Comparison of ENCODE assay signal across 35 cellular contexts in the genomic region with DNA sequence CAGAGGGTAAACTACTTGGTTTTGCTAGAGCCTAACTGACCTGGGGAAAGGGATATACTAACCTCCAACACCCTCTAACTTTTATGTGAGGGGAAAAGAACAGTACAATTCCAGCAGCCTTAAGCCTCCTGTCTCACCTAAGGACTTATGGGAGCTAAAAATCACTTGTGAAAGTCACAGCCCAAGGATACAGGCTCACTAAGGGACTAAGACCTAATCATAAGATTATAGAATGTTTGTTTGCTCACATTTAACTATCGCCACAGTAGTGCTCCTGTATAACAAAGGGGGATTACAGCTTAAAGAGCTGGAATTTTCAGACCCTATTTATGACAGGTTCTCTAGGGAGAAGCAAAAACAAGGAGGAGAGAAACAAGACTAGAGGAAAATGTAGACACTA.
"Had no signal": no experiment of that assay in that cellular context is flagged by ENCODE, and none has a peak within 500 bp of the region (broad histone marks: within the 10 kb centered on the region; RNA-seq: fewer than 3 reads in every experiment).

No MANE protein-coding gene starts in this region.

- H3K27me3 ChIP-seq: MG63 had no signal

- DNase-seq: Karpas-422, Kasumi-1, MG63, MM.1S, MV-4-11, NCI-H1048, NCI-H1092, NCI-H1092 treated with DMSO at 0.1 percent for 48 hours, NCI-H1105, NCI-H1105 treated with DMSO at 0.1 percent for 48 hours, NCI-H1417, NCI-H1417 treated with DMSO at 0.1 percent for 48 hours, NCI-H1436, NCI-H1436 treated with DMSO at 0.1 percent for 48 hours, NCI-H146, NCI-H1694, NCI-H1694 treated with DMSO at 0.1 percent for 48 hours, NCI-H187, NCI-H187 treated with DMSO at 0.1 percent for 48 hours, NCI-H1930, NCI-H2029, NCI-H2029 treated with DMSO at 0.1 percent for 48 hours, NCI-H2081, NCI-H2081 treated with DMSO at 0.1 percent for 48 hours, NCI-H2107, NCI-H2171, NCI-H2171 treated with DMSO at 0.1 percent for 48 hours, NCI-H2227 treated with DMSO at 0.1 percent for 48 hours, NCI-H226, NCI-H345, NCI-H446, NCI-H446 treated with DMSO at 0.1 percent for 48 hours, NCI-H510A, NCI-H510A treated with DMSO at 0.1 percent for 48 hours had no signal

- H3K4me3 ChIP-seq: MG63 had no signal

- H3K9me3 ChIP-seq: MG63 had no signal

- H3K27ac ChIP-seq: KMS-11 had no signal

- H3K36me3 ChIP-seq: MG63 had no signal

- H3K4me2 ChIP-seq: KMS-11 had no signal
